10 cellular contexts compared by ENCODE assay signal in genomic region chr1:36359383-36359782, GRCh38. TPM values are rescaled to one million over a fixed set of nuclear protein-coding genes. Genes with fewer than 3 reads are reported as not detected.
A peak's percentile ranks its signal among the peaks of the same experiment; 100 is the strongest.
DNase-seq lines count a peak whose midpoint lies in the region; ATAC-seq, FAIRE-seq and TF ChIP-seq lines count a peak whose summit lies in the region.
"Had no signal": no experiment of that assay in that cellular context is flagged by ENCODE, and none has a peak within 500 bp of the region (broad histone marks: within the 10 kb centered on the region; RNA-seq: fewer than 3 reads in every experiment).

No MANE protein-coding gene starts in this region.

- H3F3A ChIP-seq in GM23338 (replicated peaks; ENCODE audit: low read depth): no peaks in the 10 kb centered on the region

- H2AFZ ChIP-seq in GM23338: no peak overlapping the region

- no peak for FAIRE-seq in small intestine (lab: Jason Lieb, UNC)

- H3K4me1 Mint-ChIP-seq in GM23338 (no peaks in the 10 kb centered on the region; the same call in 2 of the 3 replicates), nephron (peaks cover 14% of the 10 kb centered on the region)
- peaks cover 16% of the 10 kb centered on the region for H3K4me1 Mint-ChIP-seq in activated naive CD8-positive, alpha-beta T cell treated with anti-CD3 and anti-CD28 coated beads for 36 hours

- no peaks in the 10 kb centered on the region; the same call in 1 of the 2 replicates for H4K20me1 ChIP-seq in GM23338 (replicated peaks; ENCODE audit: insufficient read depth)

- ATAC-seq in GM23338: no peak
- no peak for ATAC-seq in GM21423 (IDR thresholded peaks at IDR 0.05; ENCODE audit: unreplicated experiment)

- H3K9me2 ChIP-seq in GM23338 (ENCODE audit: insufficient read depth): no peaks in the 10 kb centered on the region

- H3K27me3 Mint-ChIP-seq in GM23338 (ENCODE audit: insufficient read depth, low read depth, poor library complexity) (peaks cover 5% of the 10 kb centered on the region), nephron (ENCODE audit: low read depth) (no peaks in the 10 kb centered on the region)
- H3K27me3 Mint-ChIP-seq in activated naive CD8-positive, alpha-beta T cell treated with anti-CD3 and anti-CD28 coated beads for 36 hours: no peaks in the 10 kb centered on the region

- H3K79me2 ChIP-seq in GM23338 (replicated peaks; ENCODE audit: insufficient read depth): peaks cover 11% of the 10 kb centered on the region

- WGBS in small intestine, 3 donors: 90 to 95% (median 92%) methylated on average over 5 of the region's 5 CpGs

- H3K36me3 Mint-ChIP-seq in GM23338 (ENCODE audit: low read depth) (peaks cover 47% of the 10 kb centered on the region), nephron (ENCODE audit: low read depth) (peaks cover 42% of the 10 kb centered on the region)
- H3K36me3 Mint-ChIP-seq in activated naive CD8-positive, alpha-beta T cell treated with anti-CD3 and anti-CD28 coated beads for 36 hours: peaks cover 16% of the 10 kb centered on the region

- H3K4me3 ChIP-seq in GM23338: no peak overlapping the region
- no peak overlapping the region for H3K4me3 ChIP-seq in small intestine (ENCODE audit: low read depth in 1 of 2, low read length in 2 of 2)

- peak overlapping the region; percentile 5; the same call in 1 of the 2 replicates for H3K27ac ChIP-seq in C4-2B
- no peak overlapping the region for H3K27ac ChIP-seq in GM23338 (ENCODE audit: low read depth)
- no peak overlapping the region for H3K27ac ChIP-seq in small intestine (ENCODE audit: low read depth in 1 of 2, low read length in 1 of 2)

- H3K36me3 ChIP-seq in GM23338 (ENCODE audit: insufficient read depth) (no peaks in the 10 kb centered on the region; the same call in 1 of the 2 replicates), small intestine (ENCODE audit: control insufficient read depth in 2 of 2, insufficient read depth in 2 of 2, low read length in 2 of 2) (peaks cover 14 to 20% of the 10 kb centered on the region in 2 donors)

- H3K4me1 ChIP-seq in GM23338 (ENCODE audit: insufficient read depth): no peaks in the 10 kb centered on the region
- H3K4me1 ChIP-seq in small intestine (ENCODE audit: control insufficient read depth in 2 of 2, insufficient read depth in 1 of 2, low read depth in 1 of 2, low read length in 1 of 2): no peaks in the 10 kb centered on the region

- no peaks in the 10 kb centered on the region for H3K9me3 ChIP-seq in small intestine (ENCODE audit: control insufficient read depth, low read depth)

- TF ChIP-seq CTCF in C4-2B (conservative IDR thresholded peaks at IDR 0.05): no peak
- TF ChIP-seq CTCF in GM23338 (conservative IDR thresholded peaks at IDR 0.05; ENCODE audit: low read depth in 2 of 2): no peak
- TF ChIP-seq CTCF in nephron (IDR thresholded peaks at IDR 0.05; ENCODE audit: unreplicated experiment in 3 of 3): no peak

- H3K4me2 ChIP-seq in GM23338: no peak overlapping the region

- H3K9me3 Mint-ChIP-seq in GM23338 (no peaks in the 10 kb centered on the region), nephron (no peaks in the 10 kb centered on the region)
- no peaks in the 10 kb centered on the region for H3K9me3 Mint-ChIP-seq in activated naive CD8-positive, alpha-beta T cell treated with anti-CD3 and anti-CD28 coated beads for 36 hours

- H3K27ac Mint-ChIP-seq in GM23338 (0 out of 2 replicates have a peak overlapping the region, but pooled peaks have one; percentile 37), nephron (peak overlapping the region in 2 of 3 experiments; percentile 4 to 46)
- H3K27ac Mint-ChIP-seq in activated naive CD8-positive, alpha-beta T cell treated with anti-CD3 and anti-CD28 coated beads for 36 hours: peak overlapping the region; percentile 14

- H3K27me3 ChIP-seq in GM23338 (ENCODE audit: insufficient read depth) (no peaks in the 10 kb centered on the region), small intestine (ENCODE audit: control insufficient read depth in 2 of 2, insufficient read depth in 2 of 2, low read length in 2 of 2) (no peaks in the 10 kb centered on the region)

- DNase-seq in GM23338 (ENCODE audit: low spot score) (no peak), NCI-H774 (lab: John Stamatoyannopoulos, UW) (no peak), small intestine (no peak)
- no peak for DNase-seq in activated naive CD8-positive, alpha-beta T cell treated with anti-CD3 and anti-CD28 coated beads for 36 hours
- DNase-seq: activated effector memory CD4-positive, alpha-beta T cell treated with Interleukin-2 at 50 U/mL for 16 hours; left colon; NCI-H1694 had no signal

- H3K4me3 Mint-ChIP-seq in GM23338: no peak overlapping the region
- no peak overlapping the region for H3K4me3 Mint-ChIP-seq in activated naive CD8-positive, alpha-beta T cell treated with anti-CD3 and anti-CD28 coated beads for 36 hours
- no peak overlapping the region for H3K4me3 Mint-ChIP-seq in nephron

TF ChIP-seq in GM23338, 12 proteins besides CTCF, POLR2A, EP300 and RAD21 (continues in another document):
- TF ChIP-seq POLR2AphosphoS5 (IDR thresholded peaks at IDR 0.05; ENCODE audit: low read depth) (no peak), EZH2 (IDR thresholded peaks at IDR 0.05; ENCODE audit: low read depth, unreplicated experiment) (no peak), ZNF114 (CRISPR knock-in tag; IDR thresholded peaks at IDR 0.05) (no peak), ZNF331 (CRISPR knock-in tag; IDR thresholded peaks at IDR 0.05; ENCODE audit: low read depth) (no peak), JUNB (IDR thresholded peaks at IDR 0.05; ENCODE audit: unreplicated experiment) (no peak), NANOG (IDR thresholded peaks at IDR 0.05; ENCODE audit: borderline replicate concordance) (no peak), CREB1 (CRISPR knock-in tag; IDR thresholded peaks at IDR 0.05; ENCODE audit: low read depth) (no peak)

RNA-seq across cellular contexts. Expression of gene STK40, which starts 26.3 kb away (rescaled TPM):
- total RNA-seq in GM23338 (2014; rRNA removed; shearing (Covaris generic)): 20.0 and 20.2 TPM in 2 replicates
- 8.1 and 8.5 TPM in 2 replicates for polyA plus RNA-seq in GM23338 (2016; fragmentation: Nextera tagmentation; extraction: Ambion mirVana)
- 10 to 100 TPM; 43.1 to 51.5 TPM for total RNA-seq in activated naive CD8-positive, alpha-beta T cell treated with anti-CD3 and anti-CD28 coated beads for 36 hours
- 10 to 100 TPM; 12.7 to 33.3 (median 17.3) TPM for polyA plus RNA-seq in small intestine

RNA-seq across cellular contexts. Expression of gene EVA1B, which starts 35.9 kb away (rescaled TPM):
- total RNA-seq in GM23338 (2014; rRNA removed; shearing (Covaris generic)): 27.1 and 27.3 TPM in 2 replicates
- polyA plus RNA-seq in GM23338 (2016; fragmentation: Nextera tagmentation; extraction: Ambion mirVana) (9.2 and 11.5 TPM in 2 replicates), small intestine (10 to 100 TPM in 2 of 3 donors, 1 to 10 TPM in 1; 2.5 to 18.9 (median 17.9) TPM)
- total RNA-seq in activated naive CD8-positive, alpha-beta T cell treated with anti-CD3 and anti-CD28 coated beads for 36 hours: 1 to 10 TPM; 5.3 to 6.3 TPM

RNA-seq across cellular contexts. Expression of gene LSM10, which starts 38.3 kb away (rescaled TPM):
- total RNA-seq in GM23338 (2014; rRNA removed; shearing (Covaris generic)): 27.5 and 28.6 TPM in 2 replicates
- polyA plus RNA-seq in GM23338 (2016; fragmentation: Nextera tagmentation; extraction: Ambion mirVana) (96.2 and 98.9 TPM in 2 replicates), small intestine (10 to 100 TPM; 48.1 to 55.5 (median 51.9) TPM)
- 10 to 100 TPM; 64.1 to 66.8 TPM for total RNA-seq in activated naive CD8-positive, alpha-beta T cell treated with anti-CD3 and anti-CD28 coated beads for 36 hours

RNA-seq across cellular contexts. Expression of gene SH3D21, which starts 53.2 kb away (rescaled TPM):
- 4.4 and 6.3 TPM in 2 replicates for total RNA-seq in GM23338 (2014; rRNA removed; shearing (Covaris generic))
- polyA plus RNA-seq in GM23338 (2016; fragmentation: Nextera tagmentation; extraction: Ambion mirVana) (3.1 and 3.7 TPM in 2 replicates), small intestine (10 to 100 TPM in 2 of 3 donors, 1 to 10 TPM in 1; 4.0 to 26.2 (median 24.4) TPM)
- 1 to 10 TPM; 9.3 to 9.4 TPM for total RNA-seq in activated naive CD8-positive, alpha-beta T cell treated with anti-CD3 and anti-CD28 coated beads for 36 hours
